Comparison of ENCODE assay signal across 8 cellular contexts in genomic region chr18:78230911-78231310, GRCh38.
"Had no signal": no experiment of that assay in that cellular context is flagged by ENCODE, and none has a peak within 500 bp of the region (broad histone marks: within the 10 kb centered on the region; RNA-seq: fewer than 3 reads in every experiment).

No MANE protein-coding gene starts in this region.

- H3K4me3 Mint-ChIP-seq: GM23338, HFFc6, IgD-negative memory B cell had no signal

- H3K4me2 ChIP-seq: GM23338 had no signal

- H3K4me1 Mint-ChIP-seq: GM23338 had no signal

- H3K36me3 ChIP-seq: HAP-1 had no signal

- FAIRE-seq: HTR-8/SVneo had no signal

- H3K36me3 Mint-ChIP-seq: IgD-negative memory B cell had no signal

- H3K4me1 ChIP-seq: HAP-1 had no signal

- H3K27ac Mint-ChIP-seq: GM23338, HFFc6, IgD-negative memory B cell had no signal

- ATAC-seq: GM23338, HCT116 had no signal

- H3K27me3 Mint-ChIP-seq: IgD-negative memory B cell had no signal

- DNase-seq: H7, HFFc6, KBM-7 had no signal

- H3K9me3 ChIP-seq: HAP-1 had no signal

- H2AFZ ChIP-seq: GM23338 had no signal

- H3K4me3 ChIP-seq: GM23338, HAP-1 had no signal
